In genomic region chr7:75555736-75556135, GRCh38 we compare ENCODE assay signal across 22 cellular contexts.
"Had no signal": no experiment of that assay in that cellular context is flagged by ENCODE, and none has a peak within 500 bp of the region (broad histone marks: within the 10 kb centered on the region; RNA-seq: fewer than 3 reads in every experiment).

No MANE protein-coding gene starts in this region.

- H3K9me3 ChIP-seq: colonic mucosa, esophagus muscularis mucosa, esophagus squamous epithelium, gastrocnemius medialis, gastroesophageal sphincter, heart left ventricle had no signal

- H3K27ac ChIP-seq: colonic mucosa, coronary artery, dorsolateral prefrontal cortex, epithelial cell of prostate, esophagus muscularis mucosa, foreskin keratinocyte, gastrocnemius medialis, gastroesophageal sphincter, heart left ventricle had no signal

- H3K4me1 ChIP-seq: colonic mucosa, esophagus muscularis mucosa, foreskin keratinocyte, gastrocnemius medialis, gastroesophageal sphincter, heart left ventricle had no signal

- H3K36me3 ChIP-seq: colonic mucosa had no signal

- H3K4me3 ChIP-seq: colonic mucosa, coronary artery, dorsolateral prefrontal cortex, esophagus muscularis mucosa, esophagus squamous epithelium, gastrocnemius medialis, gastroesophageal sphincter, heart left ventricle had no signal

- DNase-seq: colonic mucosa; cortex of kidney; dermis blood vessel endothelial cell; dorsolateral prefrontal cortex; effector CD4-positive, alpha-beta T cell; effector CD8-positive, alpha-beta T cell; effector memory CD4-positive, alpha-beta T cell; effector memory CD8-positive, alpha-beta T cell; endodermal cell; erythroblast; esophagus squamous epithelium; foreskin fibroblast; foreskin keratinocyte; foreskin melanocyte; gastrocnemius medialis; glutamatergic neuron; head of caudate nucleus; heart left ventricle had no signal

- H3K27me3 ChIP-seq: colonic mucosa, dorsolateral prefrontal cortex, esophagus muscularis mucosa, esophagus squamous epithelium, foreskin keratinocyte, gastrocnemius medialis, gastroesophageal sphincter, heart left ventricle had no signal
